Comparison of ENCODE assay signal across 10 cellular contexts in genomic region chr5:159811712-159812111, GRCh38.
"Had no signal": no experiment of that assay in that cellular context is flagged by ENCODE, and none has a peak within 500 bp of the region (broad histone marks: within the 10 kb centered on the region; RNA-seq: fewer than 3 reads in every experiment).

No MANE protein-coding gene starts in this region.

- H3K4me3 Mint-ChIP-seq: HFFc6, IgD-negative memory B cell had no signal

- H3K9me3 ChIP-seq: HAP-1 had no signal

- DNase-seq: GM23248, GOT3, H7, HFFc6, KG1 had no signal

- H3K9me3 Mint-ChIP-seq: HFFc6 had no signal

- H3K27ac Mint-ChIP-seq: HFFc6 had no signal

- H3K27ac ChIP-seq: GM23248, HL-60 had no signal

- H2AFZ ChIP-seq: GM23248 had no signal

- H3K4me3 ChIP-seq: GM23248, HAP-1 had no signal

- H3K9ac ChIP-seq: GM23248 had no signal

- H3K36me3 ChIP-seq: HAP-1 had no signal

- ATAC-seq: HCT116, HepG2 had no signal

- H3K4me1 ChIP-seq: HAP-1 had no signal
